16 cellular contexts compared by ENCODE assay signal in genomic region chr17:55567240-55568216, GRCh38. TPM values are rescaled to one million over a fixed set of nuclear protein-coding genes. Genes with fewer than 3 reads are reported as not detected.
DNase-seq lines count a peak whose midpoint lies in the region; ATAC-seq and TF ChIP-seq lines count a peak whose summit lies in the region.
"Had no signal": no experiment of that assay in that cellular context is flagged by ENCODE, and none has a peak within 500 bp of the region (broad histone marks: within the 10 kb centered on the region; RNA-seq: fewer than 3 reads in every experiment).

No MANE protein-coding gene starts in this region.

- no peaks in the 10 kb centered on the region for H3K36me3 Mint-ChIP-seq in neural crest cell (ENCODE audit: low read depth)
- H3K36me3 Mint-ChIP-seq: naive B cell had no signal

- no peak overlapping the region for H3K4me3 Mint-ChIP-seq in neural crest cell
- H3K4me3 Mint-ChIP-seq: activated CD8-positive, alpha-beta T cell treated with anti-CD3 and anti-CD28 coated beads for 36 hours; naive B cell; T-helper 2 cell treated with Interferon-gamma antibody and Interleukin-4, amounts not matched to agents 5 μg/mL and 100 μg/mL, for 36 hours had no signal

- intact Hi-C loops in Right ventricle myocardium superior (cut with DNase I): no loop called here

- TF ChIP-seq POLR2A in Peyer's patch (IDR thresholded peaks at IDR 0.05): no peak

- TF ChIP-seq CTCF in BE2C (IDR thresholded peaks at IDR 0.05; ENCODE audit: low read depth, low read length) (no peak), neural crest cell (conservative IDR thresholded peaks at IDR 0.05) (no peak), Peyer's patch (IDR thresholded peaks at IDR 0.05) (no peak)

- no peak overlapping the region for H3K4me3 ChIP-seq in BE2C (ENCODE audit: low read depth, low read length)
- no peak overlapping the region for H3K4me3 ChIP-seq in Peyer's patch
- H3K4me3 ChIP-seq: skin epidermis, transverse colon had no signal

- peaks cover 5% of the 10 kb centered on the region for H3K27me3 Mint-ChIP-seq in neural crest cell (ENCODE audit: low read depth)

- H3K36me3 ChIP-seq in BE2C: no peaks in the 10 kb centered on the region
- no peaks in the 10 kb centered on the region for H3K36me3 ChIP-seq in Peyer's patch
- H3K36me3 ChIP-seq: transverse colon had no signal

- peak overlapping the region; percentile 40 for H3K27ac Mint-ChIP-seq in neural crest cell (ENCODE audit: unreplicated experiment)
- H3K27ac Mint-ChIP-seq: activated CD8-positive, alpha-beta T cell treated with anti-CD3 and anti-CD28 coated beads for 36 hours; T-helper 2 cell treated with Interferon-gamma antibody and Interleukin-4, amounts not matched to agents 5 μg/mL and 100 μg/mL, for 36 hours had no signal

- no peaks in the 10 kb centered on the region for H3K9me3 ChIP-seq in BE2C
- H3K9me3 ChIP-seq in Peyer's patch: no peaks in the 10 kb centered on the region
- H3K9me3 ChIP-seq: transverse colon had no signal

- H3K4me1 ChIP-seq in BE2C (no peaks in the 10 kb centered on the region; the same call in 1 of the 2 replicates), Peyer's patch (no peaks in the 10 kb centered on the region)

- H3K4me1 Mint-ChIP-seq in neural crest cell: no peaks in the 10 kb centered on the region
- H3K4me1 Mint-ChIP-seq: naive B cell had no signal

- DNase-seq in BE2C (peak; percentile 20), SK-N-DZ (ENCODE audit: low spot score) (peak; percentile 79), Right ventricle myocardium superior (peak; percentile 79), neural crest cell (ENCODE audit: low read depth, low spot score) (no peak), Peyer's patch (no peak), superior temporal gyrus (ENCODE audit: extremely low spot score) (no peak)
- DNase-seq: activated CD8-positive, alpha-beta T cell treated with anti-CD3 and anti-CD28 coated beads for 36 hours; erythroblast; naive B cell; NCI-H345; transverse colon had no signal

- H3K27me3 ChIP-seq in BE2C (no peaks in the 10 kb centered on the region), Peyer's patch (no peaks in the 10 kb centered on the region)
- H3K27me3 ChIP-seq: transverse colon had no signal

- no peaks in the 10 kb centered on the region for H3K9me3 Mint-ChIP-seq in neural crest cell
- H3K9me3 Mint-ChIP-seq: activated CD8-positive, alpha-beta T cell treated with anti-CD3 and anti-CD28 coated beads for 36 hours; naive B cell; T-helper 2 cell treated with Interferon-gamma antibody and Interleukin-4, amounts not matched to agents 5 μg/mL and 100 μg/mL, for 36 hours had no signal

- ATAC-seq in Right ventricle myocardium superior (ENCODE audit: poor library complexity) (peak; percentile 85), GM21381 (IDR thresholded peaks at IDR 0.05; ENCODE audit: unreplicated experiment) (no peak), HG02981 (IDR thresholded peaks at IDR 0.05; ENCODE audit: unreplicated experiment) (no peak)
- ATAC-seq: activated CD8-positive, alpha-beta T cell treated with anti-CD3 and anti-CD28 coated beads for 36 hours had no signal

- H3K27ac ChIP-seq in Peyer's patch: no peak overlapping the region
- H3K27ac ChIP-seq: skin epidermis had no signal

RNA-seq across cellular contexts. Expression of gene SMIM36, which starts 56.3 kb away (rescaled TPM):
- not detected for polyA plus RNA-seq in BE2C (2012; ENCODE audit: insufficient read depth, insufficient read length, low read depth)
- polyA plus RNA-seq in SK-N-DZ (2014; cell fraction: cytosol; rRNA removed): not detected in 2 replicates
- not detected in 2 replicates for polyA plus RNA-seq in SK-N-DZ (2014; cell fraction: nucleus; rRNA removed)
- total RNA-seq in Right ventricle myocardium superior (not detected), neural crest cell (not detected in 2 replicates), Peyer's patch (not detected)
- total RNA-seq: activated CD8-positive, alpha-beta T cell treated with anti-CD3 and anti-CD28 coated beads for 36 hours; chondrocyte; transverse colon had no signal

Comparison
In these comparisons a context has a peak if more than half of its experiments do, and no peak if none do; other contexts are left out.
1. DNase-seq: peak in BE2C (single experiment), SK-N-DZ (single experiment) and Right ventricle myocardium superior (single experiment); none in neural crest cell (single experiment), Peyer's patch (0 of 3) and superior temporal gyrus (single experiment).